In genomic region chr6:157822221-157823000, GRCh38 we compare ENCODE assay signal across 1 cellular context.
A peak's percentile ranks its signal among the peaks of the same experiment; 100 is the strongest.
TF ChIP-seq lines count a peak whose summit lies in the region.

No MANE protein-coding gene starts in this region.

TF ChIP-seq in K562, 482 proteins besides CTCF, POLR2A, EP300 and RAD21 (continued from another document):
- TF ChIP-seq ZNF592 (IDR thresholded peaks at IDR 0.05), result peak; percentile 98
- 0 out of 2 replicates have a peak, but pooled peaks have one; percentile 30 for TF ChIP-seq TARDBP (IDR thresholded peaks at IDR 0.05)
- TF ChIP-seq POU5F1 (IDR thresholded peaks at IDR 0.05; ENCODE audit: borderline replicate concordance, low read depth, low read length, partially characterized antibody), result no peak
TF ChIP-seq in K562: peak in this region for 84.
